ENCODE assay signal across 20 cellular contexts in genomic region chr6:128532827-128533226, GRCh38. TPM values are rescaled to one million over a fixed set of nuclear protein-coding genes. Genes with fewer than 3 reads are reported as not detected.
DNase-seq lines count a peak whose midpoint lies in the region; ATAC-seq and TF ChIP-seq lines count a peak whose summit lies in the region.
"Had no signal": no experiment of that assay in that cellular context is flagged by ENCODE, and none has a peak within 500 bp of the region (broad histone marks: within the 10 kb centered on the region; RNA-seq: fewer than 3 reads in every experiment).

No MANE protein-coding gene starts in this region.

- H3K23ac ChIP-seq in H9 (ENCODE audit: insufficient read length, low read depth, low read length), result no peak overlapping the region

- H3F3A ChIP-seq in GM23248 (ENCODE audit: insufficient read depth), result no peaks in the 10 kb centered on the region
- no peaks in the 10 kb centered on the region for H3F3A ChIP-seq in PC-3 (ENCODE audit: low read length, unreplicated experiment)

- H3K4me1 Mint-ChIP-seq in H9, result no peaks in the 10 kb centered on the region

- no peaks in the 10 kb centered on the region for H3K79me2 ChIP-seq in GM23248 (ENCODE audit: insufficient read depth)
- H3K79me2 ChIP-seq in PC-3 (ENCODE audit: low read length), result no peaks in the 10 kb centered on the region
- no peaks in the 10 kb centered on the region for H3K79me2 ChIP-seq in H9 (ENCODE audit: insufficient read depth, low read length)

- H3K27ac ChIP-seq in GM23248 (no peak overlapping the region), PC-3 (ENCODE audit: low read length) (no peak overlapping the region), foreskin keratinocyte (no peak overlapping the region), H9 (ENCODE audit: insufficient read length, low read depth, low read length) (no peak overlapping the region)
- H3K27ac ChIP-seq: colonic mucosa, heart right ventricle, sigmoid colon, thyroid gland, WERI-Rb-1 had no signal

- H3K4me1 ChIP-seq in GM23248 (ENCODE audit: insufficient read depth) (0 out of 2 replicates have a peak, but pooled peaks cover 3% of the 10 kb centered on the region), PC-3 (ENCODE audit: insufficient read depth, low read length) (peaks cover 21% of the 10 kb centered on the region), foreskin keratinocyte (no peaks in the 10 kb centered on the region), H9 (ENCODE audit: insufficient read depth, low read length) (no peaks in the 10 kb centered on the region)
- H3K4me1 ChIP-seq: colonic mucosa, heart right ventricle, thyroid gland had no signal

- H3K9me3 ChIP-seq in GM23248 (ENCODE audit: low read depth) (no peaks in the 10 kb centered on the region), PC-3 (ENCODE audit: low read length) (no peaks in the 10 kb centered on the region), H9 (ENCODE audit: control insufficient read depth, low read depth, low read length) (no peaks in the 10 kb centered on the region)
- H3K9me3 ChIP-seq: colonic mucosa, heart right ventricle, sigmoid colon, thyroid gland had no signal

- no peak overlapping the region for H3K4me3 Mint-ChIP-seq in H9

- H2BK20ac ChIP-seq in H9 (ENCODE audit: low read depth, low read length, poor library complexity, severe bottlenecking), result no peak overlapping the region

- H3K27ac Mint-ChIP-seq in H9, result no peak overlapping the region

- in situ Hi-C loops in GM23248 (cut with MboI), result no loop called here

- no peak overlapping the region for H3K18ac ChIP-seq in H9 (ENCODE audit: insufficient read length, low read depth, low read length)

- CTCF ChIA-PET in PC-3 (lab: Charles Lee), result no interaction called here

- no TSS peak for BruUV-seq in PC-3 (replicated peaks; lab: Mats Ljungman, UMichigan)

- TF ChIP-seq CTCF in PC-3 (conservative IDR thresholded peaks at IDR 0.05; ENCODE audit: low read depth, low read length) (no peak), foreskin keratinocyte (conservative IDR thresholded peaks at IDR 0.05) (no peak), H9 (conservative IDR thresholded peaks at IDR 0.05) (no peak)

- no peaks in the 10 kb centered on the region for H3K9me2 ChIP-seq in GM23248 (ENCODE audit: insufficient read depth)
- H3K9me2 ChIP-seq in PC-3 (replicated peaks; ENCODE audit: low read length), result 0 out of 2 replicates have a peak, but pooled peaks cover 3% of the 10 kb centered on the region

- no peaks in the 10 kb centered on the region for H3K27me3 ChIP-seq in GM23248 (replicated peaks; ENCODE audit: insufficient read depth)
- H3K27me3 ChIP-seq in PC-3 (ENCODE audit: low read length), result no peaks in the 10 kb centered on the region
- no peaks in the 10 kb centered on the region for H3K27me3 ChIP-seq in foreskin keratinocyte
- no peaks in the 10 kb centered on the region for H3K27me3 ChIP-seq in H9 (ENCODE audit: insufficient read depth, low read length)
- H3K27me3 ChIP-seq: colonic mucosa, heart right ventricle, sigmoid colon, thyroid gland had no signal

- H4K20me1 ChIP-seq in GM23248 (ENCODE audit: insufficient read depth), result no peaks in the 10 kb centered on the region
- no peaks in the 10 kb centered on the region for H4K20me1 ChIP-seq in PC-3 (ENCODE audit: low read length)
- H4K20me1 ChIP-seq in H9 (ENCODE audit: control insufficient read depth, insufficient read depth, insufficient read length), result no peaks in the 10 kb centered on the region

- POLR2A ChIA-PET in PC-3 (lab: Charles Lee; ENCODE audit: unreplicated experiment), result no interaction called here

- intact Hi-C loops in PC-3 (cut with micrococcal nuclease), result no loop called here
- intact Hi-C loops in posterior vena cava (cut with DNase I), result no loop called here

- H2AK5ac ChIP-seq in H9 (ENCODE audit: insufficient read length, low read length), result no peak overlapping the region

- no peak overlapping the region for H3K4ac ChIP-seq in H9 (ENCODE audit: low read depth, low read length)

- ATAC-seq in GM18502 (IDR thresholded peaks at IDR 0.05; ENCODE audit: poor library complexity, unreplicated experiment) (peak; percentile 31), PC-3 (peak; percentile 96), foreskin keratinocyte (peak; percentile 82)
- ATAC-seq: heart right ventricle had no signal

- H4K91ac ChIP-seq in H9 (ENCODE audit: insufficient read length, low read depth, low read length), result no peak overlapping the region

- H3K79me1 ChIP-seq in H9 (ENCODE audit: insufficient read depth, low read depth, low read length, poor library complexity, severe bottlenecking), result no peaks in the 10 kb centered on the region

- H3K4me2 ChIP-seq in GM23248 (ENCODE audit: unreplicated experiment), result no peak overlapping the region
- H3K4me2 ChIP-seq in PC-3 (ENCODE audit: low read length), result peak overlapping the region; percentile 28; the same call in 1 of the 2 replicates
- H3K4me2 ChIP-seq in H9 (ENCODE audit: insufficient read depth, insufficient read length, low read length), result no peak overlapping the region

- no peaks in the 10 kb centered on the region for H3K9me3 Mint-ChIP-seq in H9

- no peak overlapping the region for H2BK12ac ChIP-seq in H9 (ENCODE audit: insufficient read length, low read depth, low read length)

- H3T11ph ChIP-seq in H9 (ENCODE audit: low read length), result no peak overlapping the region

- no peak overlapping the region for H2AFZ ChIP-seq in GM23248
- 0 out of 2 replicates have a peak overlapping the region, but pooled peaks have one; percentile 42 for H2AFZ ChIP-seq in PC-3 (ENCODE audit: low read length)
- no peak overlapping the region for H2AFZ ChIP-seq in H9 (ENCODE audit: low read length)

- no peaks in the 10 kb centered on the region; the same call in 1 of the 2 replicates for H3K27me3 Mint-ChIP-seq in H9 (ENCODE audit: low read depth)

- H4K8ac ChIP-seq in H9 (replicated peaks; ENCODE audit: insufficient read length, low read depth, low read length), result no peak overlapping the region

- no peak overlapping the region for H2BK5ac ChIP-seq in H9 (ENCODE audit: insufficient read length, low read length)

- WGBS in GM23248 (ENCODE audit: low coverage in 1 of 2, low lambda C conversion rate in 2 of 2, missing lambda C conversion rate in 2 of 2), 2 experiments, result 59 to 62% methylated on average over 3 of the region's 3 CpGs
- WGBS in H9 (ENCODE audit: extremely low coverage, insufficient read length, low lambda C conversion rate), result no CpG with 5 or more reads among the region's 3 CpGs

- no peak overlapping the region for H3K9ac ChIP-seq in GM23248
- no peak overlapping the region for H3K9ac ChIP-seq in PC-3 (ENCODE audit: low read length)
- no peak overlapping the region for H3K9ac ChIP-seq in H9 (ENCODE audit: extremely low read depth, insufficient read length, low read length)

- no peak overlapping the region for H3K56ac ChIP-seq in H9 (ENCODE audit: insufficient read length, low read depth, low read length)

- H2BK120ac ChIP-seq in H9 (ENCODE audit: low read depth, low read length, poor library complexity, severe bottlenecking), result no peak overlapping the region

- H2BK15ac ChIP-seq in H9 (ENCODE audit: low read depth, low read length), result no peak overlapping the region

- DNase-seq in GM23248 (peak; percentile 51), PC-3 (peak; percentile 53), foreskin keratinocyte (peak in 1 of 2 donors; percentile 45), NCI-H526 (lab: John Stamatoyannopoulos, UW) (no peak), posterior vena cava (ENCODE audit: low spot score) (no peak), superior temporal gyrus (ENCODE audit: extremely low spot score) (no peak), H9 (no peak)
- DNase-seq: activated CD8-positive, alpha-beta memory T cell treated with anti-CD3 and anti-CD28 coated beads for 24 hours; activated gamma-delta T cell; C1 segment of cervical spinal cord; colonic mucosa; DMS79; erythroblast; heart right ventricle; MM.1S; NCI-H187; sigmoid colon; thyroid gland; WERI-Rb-1 had no signal

- H3K36me3 Mint-ChIP-seq in H9 (ENCODE audit: insufficient read depth in 1 of 3, low read depth in 3 of 3), result no peaks in the 10 kb centered on the region

- H3K4me3 ChIP-seq in GM23248 (no peak overlapping the region), PC-3 (ENCODE audit: low read length) (no peak overlapping the region)
- H3K4me3 ChIP-seq: colonic mucosa, heart right ventricle, sigmoid colon, thyroid gland had no signal

- H3K14ac ChIP-seq in H9 (ENCODE audit: insufficient read depth, low read length), result no peak overlapping the region

- no peak overlapping the region for H4K5ac ChIP-seq in H9 (ENCODE audit: insufficient read length, low read depth, low read length)

- H3K36me3 ChIP-seq in GM23248 (ENCODE audit: low read depth) (no peaks in the 10 kb centered on the region), PC-3 (ENCODE audit: low read depth, low read length) (no peaks in the 10 kb centered on the region)
- H3K36me3 ChIP-seq: colonic mucosa, heart right ventricle, sigmoid colon, thyroid gland, WERI-Rb-1 had no signal

- no peaks in the 10 kb centered on the region for H3K23me2 ChIP-seq in H9 (ENCODE audit: insufficient read length, low read depth, low read length, poor library complexity, severe bottlenecking)

RNA-seq across cellular contexts. Expression of gene PTPRK, which starts 12.4 kb away (rescaled TPM):
- total RNA-seq in GM23248 (2014; rRNA removed; shearing (Covaris generic)), result 23.1 and 34.5 TPM in 2 replicates
- polyA plus RNA-seq in GM23248 (2016; fragmentation: Nextera tagmentation; extraction: Ambion mirVana) (22.3 and 24.6 TPM in 2 replicates), foreskin keratinocyte (19.4 and 31.1 TPM in 2 replicates)
- total RNA-seq in PC-3 (2014; rRNA removed) (53.8 and 64.7 TPM in 2 replicates), foreskin keratinocyte (89.8 and 177 TPM in 2 replicates), posterior vena cava (10 to 100 TPM; 23.7 to 30.2 TPM), H9 (2021) (44.4 and 47.9 TPM in 2 replicates)

Comparison
In these comparisons a context has a peak if more than half of its experiments do, and no peak if none do; other contexts are left out.
1. ATAC-seq: peak in every context shown above with its lines; median percentile 96 in PC-3; 82 in foreskin keratinocyte; 31 in GM18502.
2. DNase-seq: peak in GM23248 (single experiment) and PC-3 (single experiment); none in NCI-H526 (0 of 2), posterior vena cava (single experiment), superior temporal gyrus (single experiment) and H9 (single experiment).